Comparison of ENCODE assay signal across 13 cellular contexts in genomic region chr5:59358005-59358404, GRCh38.
DNase-seq lines count a peak whose midpoint lies in the region; ATAC-seq and TF ChIP-seq lines count a peak whose summit lies in the region.
"Had no signal": no experiment of that assay in that cellular context is flagged by ENCODE, and none has a peak within 500 bp of the region (broad histone marks: within the 10 kb centered on the region; RNA-seq: fewer than 3 reads in every experiment).

No MANE protein-coding gene starts in this region.

- WGBS in neuronal stem cell (ENCODE audit: extremely low coverage in 2 of 2, insufficient read length in 2 of 2, insufficient replicate concordance in 1 of 2), 2 donors = no CpG with 5 or more reads among the region's 2 CpGs

- H3K4me2 ChIP-seq in neuronal stem cell (ENCODE audit: insufficient read depth, low read length, poor library complexity, severe bottlenecking) = no peak overlapping the region

- no peak overlapping the region for H4K91ac ChIP-seq in neuronal stem cell (ENCODE audit: low read depth, low read length, poor library complexity)

- H3K4ac ChIP-seq in neuronal stem cell (ENCODE audit: low read length) = no peak overlapping the region

- no peak overlapping the region for H2BK12ac ChIP-seq in neuronal stem cell (ENCODE audit: low read length)

- TF ChIP-seq CTCF in left ventricle myocardium inferior (IDR thresholded peaks at IDR 0.05; ENCODE audit: borderline replicate concordance) = no peak

- H3K4me1 ChIP-seq in left ventricle myocardium inferior (peaks cover 42% of the 10 kb centered on the region), iPS-20b (ENCODE audit: insufficient read depth, low read length) (peaks cover 21% of the 10 kb centered on the region), neuronal stem cell (ENCODE audit: control insufficient read depth in 2 of 2, insufficient read depth in 1 of 2, low read depth in 1 of 2, low read length in 2 of 2) (peaks cover 14 to 20% of the 10 kb centered on the region in 2 donors)

- H3K9me3 ChIP-seq in left ventricle myocardium inferior (replicated peaks) (no peaks in the 10 kb centered on the region), iPS-20b (ENCODE audit: insufficient read depth, low read depth, low read length) (no peaks in the 10 kb centered on the region), neuronal stem cell (replicated peaks in 1 of 2; ENCODE audit: control insufficient read depth in 2 of 2, insufficient read depth in 1 of 2, low read depth in 1 of 2, low read length in 2 of 2) (no peaks in the 10 kb centered on the region)

- H2AK5ac ChIP-seq in neuronal stem cell (ENCODE audit: low read depth, low read length) = no peak overlapping the region

- H3K36me3 ChIP-seq in left ventricle myocardium inferior (no peaks in the 10 kb centered on the region), iPS-20b (ENCODE audit: insufficient read depth, low read depth, low read length) (no peaks in the 10 kb centered on the region), neuronal stem cell (replicated peaks in 1 of 2; ENCODE audit: control insufficient read depth in 2 of 2, insufficient read depth in 2 of 2, low read length in 2 of 2) (no peaks in the 10 kb centered on the region)

- intact Hi-C loops in left ventricle myocardium inferior (cut with micrococcal nuclease) = no loop called here
- intact Hi-C loops in Right ventricle myocardium superior (cut with DNase I) = no loop called here

- DNase-seq in left ventricle myocardium inferior = no peak
- no peak for DNase-seq in Right ventricle myocardium superior
- DNase-seq in neuronal stem cell (ENCODE audit: low spot score) = no peak
- DNase-seq in mucosa of gallbladder (ENCODE audit: low spot score) = no peak
- DNase-seq in activated CD4-positive, alpha-beta T cell treated with anti-CD3 and anti-CD28 coated beads, Interleukin-2, amount 50 U/mL, for 48 hours = no peak
- DNase-seq: activated CD4-positive, alpha-beta memory T cell treated with anti-CD3 and anti-CD28 coated beads for 36 hours; central memory CD4-positive, alpha-beta T cell; NCI-H1092; stimulated activated naive B cell treated with anti-CD40 and anti-IgM and Interleukin-4, amounts not matched to agents 10 μg/mL and 1 μg/mL and 100 μg/mL, for 72 hours had no signal

- H3K18ac ChIP-seq in neuronal stem cell (ENCODE audit: low read length) = no peak overlapping the region

- H4K8ac ChIP-seq in neuronal stem cell (ENCODE audit: low read depth, low read length) = no peak overlapping the region

- H2BK120ac ChIP-seq in neuronal stem cell (ENCODE audit: low read depth, low read length) = no peak overlapping the region

- H2BK5ac ChIP-seq in neuronal stem cell (ENCODE audit: low read length) = no peak overlapping the region

- peak overlapping the region; percentile 2 for H2AFZ ChIP-seq in neuronal stem cell (ENCODE audit: low read length)

- H3K79me1 ChIP-seq in neuronal stem cell (ENCODE audit: low read depth, low read length) = no peaks in the 10 kb centered on the region

- H3K4me3 ChIP-seq in left ventricle myocardium inferior = peak overlapping the region; percentile 66
- peak overlapping the region; percentile 29; the same call in 1 of the 2 replicates for H3K4me3 ChIP-seq in iPS-20b (ENCODE audit: low read length)
- H3K4me3 ChIP-seq in neuronal stem cell (ENCODE audit: low read length in 2 of 2) = no peak overlapping the region
- H3K4me3 ChIP-seq: lung had no signal

- H3K23ac ChIP-seq in neuronal stem cell (ENCODE audit: low read depth, low read length, poor library complexity) = no peak overlapping the region

- H3K9ac ChIP-seq in iPS-20b (ENCODE audit: low read depth, low read length) (no peak overlapping the region), neuronal stem cell (ENCODE audit: low read depth, low read length, poor library complexity) (no peak overlapping the region)

- H2BK15ac ChIP-seq in neuronal stem cell (ENCODE audit: low read length) = no peak overlapping the region

- H3K27me3 ChIP-seq in left ventricle myocardium inferior (ENCODE audit: low read depth) = no peaks in the 10 kb centered on the region
- H3K27me3 ChIP-seq in iPS-20b (ENCODE audit: insufficient read depth, low read length) = no peaks in the 10 kb centered on the region
- H3K27me3 ChIP-seq in neuronal stem cell (ENCODE audit: control insufficient read depth in 3 of 3, insufficient read depth in 3 of 3, low read depth in 1 of 3, low read length in 3 of 3) = no peaks in the 10 kb centered on the region

- H3K14ac ChIP-seq in neuronal stem cell (ENCODE audit: low read length) = no peak overlapping the region

- ATAC-seq in Right ventricle myocardium superior (ENCODE audit: poor library complexity) (no peak), HG02852 (IDR thresholded peaks at IDR 0.05; ENCODE audit: unreplicated experiment) (no peak), HG03442 (IDR thresholded peaks at IDR 0.05; ENCODE audit: unreplicated experiment) (no peak)
- ATAC-seq: stimulated activated naive B cell treated with anti-CD40 and anti-IgM and Interleukin-4, amounts not matched to agents 10 μg/mL and 1 μg/mL and 100 μg/mL, for 72 hours had no signal

- H3K27ac ChIP-seq in left ventricle myocardium inferior (replicated peaks) = peak overlapping the region; percentile 86
- H3K27ac ChIP-seq in iPS-20b (ENCODE audit: low read length) = no peak overlapping the region
- no peak overlapping the region for H3K27ac ChIP-seq in neuronal stem cell (replicated peaks; ENCODE audit: low read length)

Comparison
In these comparisons a context has a peak if more than half of its experiments do, and no peak if none do; other contexts are left out.
1. H3K4me3 ChIP-seq: peak in left ventricle myocardium inferior (single experiment) and iPS-20b (single experiment); none in neuronal stem cell (0 of 2).